24 cellular contexts compared by ENCODE assay signal in the genomic region with DNA sequence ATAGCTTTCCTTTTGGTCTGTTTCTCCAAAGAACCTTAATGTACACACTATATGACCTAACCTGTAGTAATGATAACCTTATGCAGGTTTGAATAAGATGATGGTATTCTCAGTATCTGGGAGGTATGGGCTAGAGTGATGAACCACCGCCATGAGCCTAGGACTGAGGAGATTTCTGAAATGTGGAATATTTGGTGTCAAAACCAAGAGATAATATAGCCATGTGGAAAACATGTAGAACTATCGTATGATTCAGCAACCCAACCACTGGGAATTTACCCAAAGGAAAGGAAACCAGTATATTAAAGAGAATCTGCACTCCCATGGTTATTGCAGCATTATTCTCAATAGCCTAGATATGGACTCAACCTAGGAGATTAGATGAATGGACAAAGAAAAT.
DNase-seq lines count a peak whose midpoint lies in the region; ATAC-seq and TF ChIP-seq lines count a peak whose summit lies in the region.
"Had no signal": no experiment of that assay in that cellular context is flagged by ENCODE, and none has a peak within 500 bp of the region (broad histone marks: within the 10 kb centered on the region; RNA-seq: fewer than 3 reads in every experiment).

No MANE protein-coding gene starts in this region.

- no peaks in the 10 kb centered on the region for H3K9me3 ChIP-seq in right atrium auricular region
- no peaks in the 10 kb centered on the region for H3K9me3 ChIP-seq in heart right ventricle
- H3K9me3 ChIP-seq in trophoblast cell (ENCODE audit: insufficient read depth, low read depth, low read length): no peaks in the 10 kb centered on the region
- no peaks in the 10 kb centered on the region for H3K9me3 ChIP-seq in uterus
- H3K9me3 ChIP-seq: BE2C, BLaER1 had no signal

- no peak overlapping the region for H2AK5ac ChIP-seq in trophoblast cell (ENCODE audit: low read length)

- no peak overlapping the region for H3K14ac ChIP-seq in trophoblast cell (ENCODE audit: low read length)

- H2BK12ac ChIP-seq in trophoblast cell (ENCODE audit: low read length): no peak overlapping the region

- H4K8ac ChIP-seq in trophoblast cell (ENCODE audit: low read depth, low read length): no peak overlapping the region

- no peak overlapping the region for H2AFZ ChIP-seq in trophoblast cell (ENCODE audit: insufficient read depth, low read length, poor library complexity)

- no peak overlapping the region for H3K4me3 ChIP-seq in right atrium auricular region
- H3K4me3 ChIP-seq in heart right ventricle: no peak overlapping the region
- H3K4me3 ChIP-seq in trophoblast cell (ENCODE audit: low read depth, low read length): no peak overlapping the region
- H3K4me3 ChIP-seq in uterus: no peak overlapping the region
- H3K4me3 ChIP-seq: BLaER1 had no signal

- no peaks in the 10 kb centered on the region for H3K79me2 ChIP-seq in trophoblast cell (ENCODE audit: control insufficient read depth, insufficient read depth, low read length, poor library complexity)

- no peak for TF ChIP-seq CTCF in right atrium auricular region (IDR thresholded peaks at IDR 0.05)
- TF ChIP-seq CTCF in heart right ventricle (IDR thresholded peaks at IDR 0.05): no peak
- TF ChIP-seq CTCF in uterus (IDR thresholded peaks at IDR 0.05): no peak
- TF ChIP-seq CTCF in osteocyte (IDR thresholded peaks at IDR 0.05): no peak

- ATAC-seq in heart right ventricle: no peak
- ATAC-seq in activated T-helper 17 cell treated with anti-CD3 and anti-CD28 coated beads, Interleukin-2, amount 50 U/mL, for 72 hours (replicated peaks): peak; percentile 54
- ATAC-seq in HG02678 (IDR thresholded peaks at IDR 0.05; ENCODE audit: unreplicated experiment): no peak

- no peaks in the 10 kb centered on the region for H3K27me3 Mint-ChIP-seq in activated T-helper 17 cell treated with anti-CD3 and anti-CD28 coated beads, Interleukin-2, amount 50 U/mL, for 72 hours
- H3K27me3 Mint-ChIP-seq in osteocyte (ENCODE audit: unreplicated experiment): no peaks in the 10 kb centered on the region
- H3K27me3 Mint-ChIP-seq: CD4-positive, alpha-beta memory T cell; CD4-positive, CD25-positive, alpha-beta regulatory T cell; CD8-positive, alpha-beta memory T cell had no signal

- no peak overlapping the region for H3K9ac ChIP-seq in trophoblast cell (ENCODE audit: low read length)
- H3K9ac ChIP-seq: BLaER1 had no signal

- H3K4me3 Mint-ChIP-seq in activated T-helper 17 cell treated with anti-CD3 and anti-CD28 coated beads, Interleukin-2, amount 50 U/mL, for 72 hours: no peak overlapping the region
- no peak overlapping the region for H3K4me3 Mint-ChIP-seq in osteocyte (ENCODE audit: unreplicated experiment)
- H3K4me3 Mint-ChIP-seq: CD14-positive monocyte; CD4-positive, alpha-beta memory T cell; CD4-positive, CD25-positive, alpha-beta regulatory T cell; CD8-positive, alpha-beta memory T cell had no signal

- H3K4me1 ChIP-seq in right atrium auricular region: peaks cover 0 to 21% of the 10 kb centered on the region in 2 donors
- peaks cover 0 to 27% (median 17%) of the 10 kb centered on the region in 9 donors for H3K4me1 ChIP-seq in heart right ventricle
- no peaks in the 10 kb centered on the region for H3K4me1 ChIP-seq in trophoblast cell (ENCODE audit: control insufficient read depth in 1 of 2, insufficient read depth in 2 of 2, low read length in 2 of 2)
- no peaks in the 10 kb centered on the region for H3K4me1 ChIP-seq in uterus
- H3K4me1 ChIP-seq: BE2C, BLaER1 had no signal

- no peak overlapping the region for H4K91ac ChIP-seq in trophoblast cell (ENCODE audit: low read depth, low read length)

- no peak overlapping the region for H3K18ac ChIP-seq in trophoblast cell (ENCODE audit: low read length)

- H3K36me3 ChIP-seq in right atrium auricular region: no peaks in the 10 kb centered on the region
- no peaks in the 10 kb centered on the region for H3K36me3 ChIP-seq in heart right ventricle
- no peaks in the 10 kb centered on the region for H3K36me3 ChIP-seq in trophoblast cell (ENCODE audit: control insufficient read depth in 1 of 2, insufficient read depth in 2 of 2, low read length in 2 of 2)
- no peaks in the 10 kb centered on the region for H3K36me3 ChIP-seq in uterus
- H3K36me3 ChIP-seq: BE2C, BLaER1 had no signal

- H3K27me3 ChIP-seq in right atrium auricular region (no peaks in the 10 kb centered on the region), heart right ventricle (no peaks in the 10 kb centered on the region), trophoblast cell (ENCODE audit: insufficient read depth, low read length) (no peaks in the 10 kb centered on the region), uterus (no peaks in the 10 kb centered on the region)
- H3K27me3 ChIP-seq: BE2C, BLaER1 had no signal

- TF ChIP-seq POLR2A in uterus (IDR thresholded peaks at IDR 0.05): no peak

- H3K4me2 ChIP-seq in trophoblast cell (ENCODE audit: low read length): no peak overlapping the region
- H3K4me2 ChIP-seq: BLaER1 had no signal

- peak overlapping the region; percentile 28 to 76 for H3K27ac ChIP-seq in right atrium auricular region
- no peak overlapping the region for H3K27ac ChIP-seq in heart right ventricle
- no peak overlapping the region for H3K27ac ChIP-seq in trophoblast cell (ENCODE audit: low read depth, low read length)
- H3K27ac ChIP-seq in uterus: no peak overlapping the region
- H3K27ac ChIP-seq: BLaER1 had no signal

- H2BK120ac ChIP-seq in trophoblast cell (ENCODE audit: insufficient read depth, low read length, poor library complexity): no peak overlapping the region

- no peak for DNase-seq in right atrium auricular region (ENCODE audit: low spot score)
- no peak for DNase-seq in heart right ventricle
- peak; percentile 46 to 80 for DNase-seq in trophoblast cell
- no peak for DNase-seq in uterus
- no peak for DNase-seq in osteocyte (ENCODE audit: extremely low spot score, unreplicated experiment)
- DNase-seq: 8988T; ACHN; BE2C; C1 segment of cervical spinal cord; CD4-positive, alpha-beta memory T cell; CD4-positive, CD25-positive, alpha-beta regulatory T cell; CD8-positive, alpha-beta memory T cell; COR-L47; DMS 273 treated with DMSO at 0.1 percent for 48 hours; DMS153; DMS53; DMS79; DND-41; EL; GDM1 had no signal

- 95 to 99% methylated on average over 2 of the region's 2 CpGs for whole genome bisulfite sequencing in heart right ventricle, 2 donors
- WGBS in trophoblast cell (ENCODE audit: extremely low coverage, insufficient coverage, insufficient read length): no CpG with 5 or more reads among the region's 2 CpGs

- H3K79me1 ChIP-seq in trophoblast cell (ENCODE audit: low read length): no peaks in the 10 kb centered on the region

- H3K23ac ChIP-seq in trophoblast cell (ENCODE audit: low read length): no peak overlapping the region

- H3K4me1 Mint-ChIP-seq in activated T-helper 17 cell treated with anti-CD3 and anti-CD28 coated beads, Interleukin-2, amount 50 U/mL, for 72 hours: peaks cover 13% of the 10 kb centered on the region
- H3K4me1 Mint-ChIP-seq in osteocyte (ENCODE audit: unreplicated experiment): peaks cover 14% of the 10 kb centered on the region

- H3K27ac Mint-ChIP-seq in activated T-helper 17 cell treated with anti-CD3 and anti-CD28 coated beads, Interleukin-2, amount 50 U/mL, for 72 hours: no peak overlapping the region
- no peak overlapping the region for H3K27ac Mint-ChIP-seq in osteocyte (ENCODE audit: unreplicated experiment)
- H3K27ac Mint-ChIP-seq: CD4-positive, alpha-beta memory T cell; CD8-positive, alpha-beta memory T cell had no signal

- intact Hi-C loops in heart right ventricle (cut with DNase I) (loop anchor here in 6 of 10 donors (10.0 kb wide), 4 partner anchors 137 to 1033 kb away; partner anchors contain the start of gene BTG1 (in 1 of the 6)), uterus (cut with DNase I; ENCODE audit: low total_unique reads) (no loop called here)

- no peak overlapping the region for H2BK5ac ChIP-seq in trophoblast cell (ENCODE audit: low read depth, low read length, poor library complexity)

- H3K9me3 Mint-ChIP-seq in activated T-helper 17 cell treated with anti-CD3 and anti-CD28 coated beads, Interleukin-2, amount 50 U/mL, for 72 hours: peaks cover 4% of the 10 kb centered on the region
- no peaks in the 10 kb centered on the region for H3K9me3 Mint-ChIP-seq in osteocyte (ENCODE audit: unreplicated experiment)
- H3K9me3 Mint-ChIP-seq: CD14-positive monocyte; CD8-positive, alpha-beta memory T cell had no signal

- H4K12ac ChIP-seq in trophoblast cell (ENCODE audit: low read depth, low read length): no peak overlapping the region

- H3K36me3 Mint-ChIP-seq in activated T-helper 17 cell treated with anti-CD3 and anti-CD28 coated beads, Interleukin-2, amount 50 U/mL, for 72 hours (ENCODE audit: low read depth): no peaks in the 10 kb centered on the region
- H3K36me3 Mint-ChIP-seq in osteocyte (ENCODE audit: unreplicated experiment): no peaks in the 10 kb centered on the region
- H3K36me3 Mint-ChIP-seq: CD14-positive monocyte; CD4-positive, alpha-beta memory T cell; CD4-positive, CD25-positive, alpha-beta regulatory T cell; CD8-positive, alpha-beta memory T cell had no signal

- no peak overlapping the region for H3K4ac ChIP-seq in trophoblast cell (ENCODE audit: low read depth, low read length)

Comparison
In these comparisons a context has a peak if more than half of its experiments do, and no peak if none do; other contexts are left out.
1. H3K27ac ChIP-seq: peak in right atrium auricular region (2 of 2); none in heart right ventricle (0 of 10), trophoblast cell (single experiment) and uterus (0 of 2).
2. DNase-seq: peak in trophoblast cell (2 of 2); none in right atrium auricular region (single experiment), heart right ventricle (0 of 2), uterus (0 of 2) and osteocyte (single experiment).